ENCODE assay signal across 1 cellular context in genomic region chr17:31446195-31446967, GRCh38.
TF ChIP-seq lines count a peak whose summit lies in the region.

No MANE protein-coding gene starts in this region.

TF ChIP-seq in H1, 55 proteins besides CTCF, POLR2A, EP300 and RAD21:
- no peak for TF ChIP-seq SIX5 (IDR thresholded peaks at IDR 0.05; ENCODE audit: low read depth, low read length)
- no peak for TF ChIP-seq E2F6 (IDR thresholded peaks at IDR 0.05)
- TF ChIP-seq GABPA (IDR thresholded peaks at IDR 0.05; ENCODE audit: borderline replicate concordance, insufficient read depth, low read length): no peak
- no peak for TF ChIP-seq CBX8 (IDR thresholded peaks at IDR 0.05; ENCODE audit: borderline replicate concordance, low read depth, low read length)
- TF ChIP-seq BACH1 (IDR thresholded peaks at IDR 0.05; ENCODE audit: low read length): no peak
- no peak for TF ChIP-seq CHD7 (IDR thresholded peaks at IDR 0.05; ENCODE audit: insufficient replicate concordance, low read length)
- no peak for TF ChIP-seq POU5F1 (IDR thresholded peaks at IDR 0.05; ENCODE audit: low read depth, low read length)
- no peak for TF ChIP-seq KDM5A (IDR thresholded peaks at IDR 0.05; ENCODE audit: low read length)
- TF ChIP-seq ZNF274 (IDR thresholded peaks at IDR 0.05; ENCODE audit: borderline replicate concordance, extremely low read depth, low read length): no peak
- no peak for TF ChIP-seq TEAD4 (IDR thresholded peaks at IDR 0.05; ENCODE audit: low read depth, low read length)
- TF ChIP-seq CREB1 (IDR thresholded peaks at IDR 0.05): no peak
- no peak for TF ChIP-seq PHF8 (conservative IDR thresholded peaks at IDR 0.05; ENCODE audit: low read depth, low read length)
- TF ChIP-seq RFX5 (IDR thresholded peaks at IDR 0.05; ENCODE audit: borderline replicate concordance, low read depth, low read length): no peak
- no peak for TF ChIP-seq CTBP2 (IDR thresholded peaks at IDR 0.05; ENCODE audit: borderline replicate concordance, insufficient read depth, insufficient read length, low read length)
- no peak for TF ChIP-seq SRF (IDR thresholded peaks at IDR 0.05; ENCODE audit: low read depth, low read length)
- TF ChIP-seq HDAC6 (IDR thresholded peaks at IDR 0.05; ENCODE audit: low read depth, low read length): no peak
- no peak for TF ChIP-seq CHD2 (IDR thresholded peaks at IDR 0.05; ENCODE audit: low read length)
- TF ChIP-seq ATF2 (IDR thresholded peaks at IDR 0.05; ENCODE audit: low read length): no peak
